9 cellular contexts compared by ENCODE assay signal in the genomic region with DNA sequence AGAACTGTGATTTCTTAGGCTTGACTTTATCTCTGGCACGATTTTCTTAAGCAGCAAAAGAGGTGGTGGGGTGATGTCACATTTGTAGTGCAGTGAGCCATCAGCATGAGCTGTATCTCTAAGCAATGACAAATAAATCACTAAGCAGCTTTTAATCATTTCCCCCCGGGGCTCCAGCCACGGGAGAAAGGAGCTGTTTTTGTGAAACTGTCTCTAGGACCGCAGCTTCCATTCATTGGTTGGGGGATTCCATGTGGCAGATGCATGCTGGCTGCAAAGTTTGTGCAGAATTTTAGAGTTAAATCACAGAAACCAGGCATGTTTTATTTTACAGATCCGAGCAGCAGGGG. TPM values are rescaled to one million over a fixed set of nuclear protein-coding genes. Genes with fewer than 3 reads are reported as not detected.
DNase-seq lines count a peak whose midpoint lies in the region; ATAC-seq and TF ChIP-seq lines count a peak whose summit lies in the region.
"Had no signal": no experiment of that assay in that cellular context is flagged by ENCODE, and none has a peak within 500 bp of the region (broad histone marks: within the 10 kb centered on the region; RNA-seq: fewer than 3 reads in every experiment).

No MANE protein-coding gene starts in this region.

- WGBS in psoas muscle, 3 donors, result 0 to 3% (median 0%) methylated on average over 5 of the region's 5 CpGs

- peaks cover 60% of the 10 kb centered on the region for H3K4me1 ChIP-seq in psoas muscle

- H3K27ac ChIP-seq in psoas muscle, result peak overlapping the region; percentile 93

- H3K4me3 ChIP-seq in fibroblast of mammary gland (ENCODE audit: control insufficient read depth, low read depth, low read length) (peak overlapping the region; percentile 49), psoas muscle (peak overlapping the region; percentile 67)

- no peaks in the 10 kb centered on the region for H3K27me3 ChIP-seq in psoas muscle (ENCODE audit: insufficient read depth in 3 of 3, low read length in 2 of 3)

- ATAC-seq in HG02840 (IDR thresholded peaks at IDR 0.05; ENCODE audit: low FRiP score, unreplicated experiment) (peak; percentile 39), T-helper 17 cell (no peak), psoas muscle (peak; percentile 16 to 64 (median 31)), GM21423 (IDR thresholded peaks at IDR 0.05; ENCODE audit: unreplicated experiment) (no peak)

- H3K9me3 ChIP-seq in T-helper 17 cell (ENCODE audit: control insufficient read depth, low read length, poor library complexity, severe bottlenecking) (no peaks in the 10 kb centered on the region), psoas muscle (no peaks in the 10 kb centered on the region)

- intact Hi-C loops in psoas muscle (cut with DNase I), result loop anchor here in 1 of 2 donors (2.0 kb wide), 1 partner anchor 173 kb away; no protein-coding TSS in a partner anchor

- peaks cover 3% of the 10 kb centered on the region for H3K36me3 Mint-ChIP-seq in T-helper 17 cell (ENCODE audit: low read depth)

- H3K4me3 Mint-ChIP-seq in T-helper 17 cell, result peak overlapping the region; percentile 69
- H3K4me3 Mint-ChIP-seq: central memory CD8-positive, alpha-beta T cell had no signal

- peaks cover 56% of the 10 kb centered on the region for H3K27me3 Mint-ChIP-seq in T-helper 17 cell

- H3K27ac Mint-ChIP-seq in T-helper 17 cell, result no peak overlapping the region

- no peaks in the 10 kb centered on the region for H3K36me3 ChIP-seq in psoas muscle (ENCODE audit: insufficient read depth in 1 of 2, low read depth in 1 of 2)

- peaks cover 9% of the 10 kb centered on the region for H3K4me1 Mint-ChIP-seq in T-helper 17 cell
- H3K4me1 Mint-ChIP-seq: central memory CD8-positive, alpha-beta T cell had no signal

- DNase-seq in NCI-H82 (lab: John Stamatoyannopoulos, UW) (peak; percentile 25), NCI-H82 treated with DMSO at 0.1 percent for 48 hours (lab: John Stamatoyannopoulos, UW; ENCODE audit: unreplicated experiment) (no peak), T-helper 17 cell (no peak), fibroblast of mammary gland (ENCODE audit: low read depth) (peak; percentile 81), psoas muscle (peak in 1 of 2 donors; percentile 30), activated gamma-delta T cell treated with Interleukin-2 at 50 U/mL for 16 hours (no peak)

- TF ChIP-seq CTCF in fibroblast of mammary gland (conservative IDR thresholded peaks at IDR 0.05; ENCODE audit: control insufficient read depth, insufficient read depth, low read depth, low read length) (no peak), psoas muscle (IDR thresholded peaks at IDR 0.05) (no peak)

RNA-seq across cellular contexts. Expression of a gene that starts 0.5 kb away (rescaled TPM):
- total RNA-seq in T-helper 17 cell, result under 1 TPM; 0.39 to 0.85 TPM
- total RNA-seq in psoas muscle, result 100 to 1,000 TPM in 3 of 4 donors, 10 to 100 TPM in 1; 65.9 to 169 (median 133) TPM
- polyA plus RNA-seq in psoas muscle, result 10 to 100 TPM in 2 of 3 donors, 1 to 10 TPM in 1; 8.9 to 61.3 (median 34.2) TPM

Comparison
In these comparisons a context has a peak if more than half of its experiments do, and no peak if none do; other contexts are left out.
1. DNase-seq: peak in NCI-H82 (single experiment) and fibroblast of mammary gland (single experiment); none in NCI-H82 treated with DMSO at 0.1 percent for 48 hours (single experiment), T-helper 17 cell (0 of 3) and activated gamma-delta T cell treated with Interleukin-2 at 50 U/mL for 16 hours (single experiment).
2. ATAC-seq: peak in HG02840 (single experiment) and psoas muscle (4 of 4); none in T-helper 17 cell (single experiment) and GM21423 (single experiment).
3. RNA of a gene that starts 0.5 kb away (total RNA-seq): 65.9 to 169 TPM in psoas muscle; 0.39 to 0.85 TPM in T-helper 17 cell; every median in the first group is over 10 times any median in the second.